In the genomic region with DNA sequence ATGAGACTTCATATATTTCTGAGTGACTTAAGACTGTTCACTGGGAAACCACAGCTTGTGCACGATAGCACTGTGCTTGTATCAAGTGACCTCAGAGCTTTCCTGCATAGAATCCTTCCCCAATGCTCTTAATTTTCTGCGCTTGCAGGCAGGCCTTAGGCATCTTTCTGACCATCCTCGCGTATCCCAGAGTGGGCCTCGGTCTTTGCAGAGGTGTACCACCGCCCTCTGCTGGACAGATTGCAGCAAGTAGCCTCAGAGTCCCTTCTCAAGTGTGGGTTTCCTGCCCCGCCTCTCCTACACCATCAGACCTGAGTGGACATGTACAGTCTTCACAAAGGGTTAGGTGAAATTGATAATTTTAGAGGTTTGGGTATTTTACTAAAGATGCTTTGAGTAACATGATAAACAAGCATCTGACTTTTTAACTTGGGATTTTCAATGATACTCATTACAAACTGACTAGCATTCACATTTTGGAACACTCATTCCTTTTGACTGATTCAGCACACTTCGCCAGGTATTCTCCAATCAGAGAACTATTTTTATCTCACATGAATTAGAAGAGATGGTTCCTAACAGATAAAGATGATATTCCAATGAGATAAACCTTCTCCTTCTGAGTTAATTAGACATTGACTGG, we compare ENCODE assay signal across 8 cellular contexts.
DNase-seq lines count a peak whose midpoint lies in the region; ATAC-seq and TF ChIP-seq lines count a peak whose summit lies in the region.

No MANE protein-coding gene starts in this region.

- no peak overlapping the region for H3K4me3 Mint-ChIP-seq in endodermal cell

- whole genome bisulfite sequencing in endodermal cell (ENCODE audit: insufficient coverage in 1 of 2, insufficient read length in 1 of 2), 2 experiments: 7 to 22% methylated on average over 6 to 8 of the region's 8 CpGs

- H3K27me3 Mint-ChIP-seq in endodermal cell (ENCODE audit: insufficient read depth): no peaks in the 10 kb centered on the region

- H3K9ac ChIP-seq in endodermal cell (ENCODE audit: extremely low read depth, low read length, poor library complexity, severe bottlenecking): no peak overlapping the region

- no peak overlapping the region for H3K27ac ChIP-seq in endodermal cell (ENCODE audit: low read depth, low read length)

- H3K9me3 Mint-ChIP-seq in endodermal cell: no peaks in the 10 kb centered on the region

- peaks cover 2% of the 10 kb centered on the region for H3K4me1 Mint-ChIP-seq in endodermal cell

- peak; percentile 94 for TF ChIP-seq CTCF in endodermal cell (conservative IDR thresholded peaks at IDR 0.05)

- no peaks in the 10 kb centered on the region for H3K9me3 ChIP-seq in endodermal cell (ENCODE audit: control insufficient read depth, low read length)

- no peaks in the 10 kb centered on the region for H3K36me3 Mint-ChIP-seq in endodermal cell (ENCODE audit: low read depth)

- H3K4me1 ChIP-seq in endodermal cell (ENCODE audit: control insufficient read depth, insufficient read depth, low read length): no peaks in the 10 kb centered on the region

- DNase-seq in COR-L47 (lab: John Stamatoyannopoulos, UW): peak; percentile 64
- peak; percentile 91 for DNase-seq in NCI-H82 (lab: John Stamatoyannopoulos, UW)
- peak; percentile 51 to 65 for DNase-seq in activated CD8-positive, alpha-beta memory T cell treated with anti-CD3 and anti-CD28 coated beads for 1 hour (ENCODE audit: extremely low read depth in 1 of 2, low read depth in 1 of 2)
- DNase-seq in endodermal cell: peak; percentile 95
- peak; percentile 91 for DNase-seq in mesenteric fat pad (ENCODE audit: low spot score)
- peak; percentile 61 to 62 for DNase-seq in stimulated activated CD8-positive, alpha-beta memory T cell treated with anti-CD3 and anti-CD28 coated beads, Interleukin-2, amount 100 ng/mL, for 48 hours (ENCODE audit: low read depth in 2 of 2)

- ATAC-seq in GM19463 (IDR thresholded peaks at IDR 0.05; ENCODE audit: unreplicated experiment) (peak; percentile 100), HG03521 (IDR thresholded peaks at IDR 0.05; ENCODE audit: unreplicated experiment) (peak; percentile 94)

- no peaks in the 10 kb centered on the region for H3K27me3 ChIP-seq in endodermal cell (ENCODE audit: control insufficient read depth, insufficient read depth, low read length, poor library complexity, severe bottlenecking)

- H3K36me3 ChIP-seq in endodermal cell (ENCODE audit: control insufficient read depth, insufficient read depth, low read length): no peaks in the 10 kb centered on the region

- H3K4me3 ChIP-seq in endodermal cell (ENCODE audit: low read length): no peak overlapping the region

- no peak overlapping the region for H3K27ac Mint-ChIP-seq in endodermal cell
